9 cellular contexts compared by ENCODE assay signal in the genomic region with DNA sequence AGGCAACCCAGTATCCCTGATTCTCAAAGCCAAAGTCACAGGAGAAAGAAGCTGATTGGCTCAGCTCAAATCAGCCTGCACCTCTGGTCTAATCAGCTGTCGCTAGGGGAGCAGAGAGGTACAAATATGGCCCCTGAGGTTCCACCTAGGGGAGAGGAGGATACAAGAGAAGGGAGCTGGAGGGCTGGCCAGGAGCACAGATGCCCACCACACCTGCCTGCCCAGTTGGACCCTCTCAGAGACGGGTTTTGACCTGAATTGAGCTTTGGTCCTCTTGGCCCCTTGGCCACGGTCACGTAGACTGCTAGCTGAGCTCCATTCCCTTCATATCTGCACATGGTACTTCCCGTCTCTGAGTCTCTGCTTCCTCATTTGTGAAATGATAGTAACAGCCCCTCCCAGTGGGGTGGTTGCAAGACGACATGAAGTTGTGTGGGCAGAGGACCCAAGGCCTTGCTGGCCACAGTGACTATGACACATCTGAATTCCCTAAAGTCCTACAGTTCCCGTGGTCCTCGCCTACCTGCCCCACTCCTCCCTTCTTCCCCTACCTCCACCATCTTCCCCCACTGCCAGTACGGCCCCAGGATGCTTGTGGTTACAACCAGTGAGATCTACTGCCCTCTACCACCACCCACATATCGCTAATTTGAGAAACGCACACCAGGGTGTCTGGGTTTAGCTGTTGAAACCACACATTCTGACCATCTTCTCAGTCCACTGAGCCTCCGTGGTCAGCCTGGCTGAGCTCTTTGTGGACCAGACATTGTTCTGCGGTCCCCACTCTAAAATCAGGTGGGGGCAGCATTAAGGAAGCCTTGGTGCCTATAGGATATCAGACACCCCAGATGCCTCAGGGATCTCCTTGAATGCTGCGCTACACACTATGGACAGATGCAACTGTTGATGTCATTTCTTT.
DNase-seq lines count a peak whose midpoint lies in the region; ATAC-seq and TF ChIP-seq lines count a peak whose summit lies in the region.
"Had no signal": no experiment of that assay in that cellular context is flagged by ENCODE, and none has a peak within 500 bp of the region (broad histone marks: within the 10 kb centered on the region; RNA-seq: fewer than 3 reads in every experiment).

No MANE protein-coding gene starts in this region.

- peak overlapping the region; percentile 60 to 65 for H3K4me3 ChIP-seq in neutrophil (ENCODE audit: low read depth in 1 of 2, low read length in 1 of 2)

- TF ChIP-seq CTCF in neutrophil (IDR thresholded peaks at IDR 0.05), result peak; percentile 57

- no peaks in the 10 kb centered on the region for H3K36me3 ChIP-seq in neutrophil

- ATAC-seq in HG02943 (IDR thresholded peaks at IDR 0.05; ENCODE audit: low read depth, unreplicated experiment), result peak; percentile 47

- peak; percentile 15 for DNase-seq in DMS 273 (lab: John Stamatoyannopoulos, UW; ENCODE audit: unreplicated experiment)
- no peak for DNase-seq in DMS 273 treated with DMSO at 0.1 percent for 48 hours (lab: John Stamatoyannopoulos, UW)
- DNase-seq in SKM-1 (lab: John Stamatoyannopoulos, UW; ENCODE audit: unreplicated experiment), result peak; percentile 95
- no peak for DNase-seq in HPDE6-E6E7 (ENCODE audit: extremely low spot score)
- no peak for DNase-seq in GM19238 (ENCODE audit: insufficient read length, low spot score)
- DNase-seq in DMS153 (lab: John Stamatoyannopoulos, UW), result no peak

- no peaks in the 10 kb centered on the region for H3K27me3 ChIP-seq in neutrophil

- H3K27ac ChIP-seq in neutrophil, result peak overlapping the region; percentile 90
- H3K27ac ChIP-seq: 22Rv1 had no signal

- peaks cover 37 to 38% of the 10 kb centered on the region in 2 experiments for H3K4me1 ChIP-seq in neutrophil (ENCODE audit: control insufficient read depth in 1 of 2, insufficient read depth in 1 of 2, low read depth in 1 of 2, low read length in 1 of 2)

- H3K9me3 ChIP-seq in neutrophil, result no peaks in the 10 kb centered on the region

Comparison
In these comparisons a context has a peak if more than half of its experiments do, and no peak if none do; other contexts are left out.
1. DNase-seq: peak in DMS 273 (single experiment) and SKM-1 (single experiment); none in DMS 273 treated with DMSO at 0.1 percent for 48 hours (single experiment), HPDE6-E6E7 (single experiment), GM19238 (single experiment) and DMS153 (single experiment).